Comparison of ENCODE assay signal across 28 cellular contexts in genomic region chr4:105831189-105831588, GRCh38.
DNase-seq lines count a peak whose midpoint lies in the region; FAIRE-seq and TF ChIP-seq lines count a peak whose summit lies in the region.
"Had no signal": no experiment of that assay in that cellular context is flagged by ENCODE, and none has a peak within 500 bp of the region (broad histone marks: within the 10 kb centered on the region; RNA-seq: fewer than 3 reads in every experiment).

No MANE protein-coding gene starts in this region.

- H3K27ac Mint-ChIP-seq in endodermal cell = peak overlapping the region; percentile 48
- peak overlapping the region; percentile 16 for H3K27ac Mint-ChIP-seq in neural crest cell (ENCODE audit: unreplicated experiment)
- peak overlapping the region; percentile 90 for H3K27ac Mint-ChIP-seq in progenitor cell of endocrine pancreas
- no peak overlapping the region for H3K27ac Mint-ChIP-seq in activated T-helper 2 cell treated with anti-CD3 and anti-CD28 coated beads, Interferon-gamma antibody, Interleukin-2, Interleukin-4, amounts not matched to agents 10 μg/mL and 5 μg/mL and 100 μg/mL, durations not matched to agents 14 hours and 24 hours and 36 hours
- H3K27ac Mint-ChIP-seq: CD14-positive monocyte; CD4-positive, alpha-beta memory T cell; CD4-positive, CD25-positive, alpha-beta regulatory T cell; CD8-positive, alpha-beta memory T cell had no signal

- no peak overlapping the region for H3K27ac ChIP-seq in endodermal cell (ENCODE audit: low read depth, low read length)
- H3K27ac ChIP-seq: BLaER1 had no signal

- H3K27me3 ChIP-seq in endodermal cell (ENCODE audit: control insufficient read depth, insufficient read depth, low read length, poor library complexity, severe bottlenecking) = no peaks in the 10 kb centered on the region
- H3K27me3 ChIP-seq: BE2C, BLaER1 had no signal

- H3K9me3 Mint-ChIP-seq in endodermal cell (peaks cover 6% of the 10 kb centered on the region), neural crest cell (no peaks in the 10 kb centered on the region), progenitor cell of endocrine pancreas (ENCODE audit: low read depth) (peaks cover 6% of the 10 kb centered on the region)
- H3K9me3 Mint-ChIP-seq in activated T-helper 2 cell treated with anti-CD3 and anti-CD28 coated beads, Interferon-gamma antibody, Interleukin-2, Interleukin-4, amounts not matched to agents 10 μg/mL and 5 μg/mL and 100 μg/mL, durations not matched to agents 14 hours and 24 hours and 36 hours = no peaks in the 10 kb centered on the region
- H3K9me3 Mint-ChIP-seq: CD8-positive, alpha-beta memory T cell had no signal

- no peak overlapping the region for H3K9ac ChIP-seq in endodermal cell (ENCODE audit: extremely low read depth, low read length, poor library complexity, severe bottlenecking)
- H3K9ac ChIP-seq: BLaER1 had no signal

- FAIRE-seq in GM12892 (lab: Jason Lieb, UNC) = no peak
- FAIRE-seq: A204.1, GM12878, GM19239 had no signal

- H3K4me1 ChIP-seq in endodermal cell (ENCODE audit: control insufficient read depth, insufficient read depth, low read length) = no peaks in the 10 kb centered on the region
- H3K4me1 ChIP-seq: BE2C, BLaER1 had no signal

- TF ChIP-seq POLR2A in GM12892 (IDR thresholded peaks at IDR 0.05; ENCODE audit: low read depth, low read length) = no peak

- peaks cover 12% of the 10 kb centered on the region for H3K36me3 ChIP-seq in endodermal cell (ENCODE audit: control insufficient read depth, insufficient read depth, low read length)
- H3K36me3 ChIP-seq: BE2C had no signal

- intact Hi-C loops in activated T-helper 2 cell treated with anti-CD3 and anti-CD28 coated beads, Interferon-gamma antibody, Interleukin-2, Interleukin-4, amounts not matched to agents 10 μg/mL and 5 μg/mL and 100 μg/mL, durations not matched to agents 14 hours and 24 hours and 36 hours (cut with micrococcal nuclease) = no loop called here

- H3K27me3 Mint-ChIP-seq in endodermal cell (ENCODE audit: insufficient read depth) = no peaks in the 10 kb centered on the region
- H3K27me3 Mint-ChIP-seq in neural crest cell (ENCODE audit: low read depth) = no peaks in the 10 kb centered on the region
- H3K27me3 Mint-ChIP-seq in progenitor cell of endocrine pancreas = no peaks in the 10 kb centered on the region
- H3K27me3 Mint-ChIP-seq in activated T-helper 2 cell treated with anti-CD3 and anti-CD28 coated beads, Interferon-gamma antibody, Interleukin-2, Interleukin-4, amounts not matched to agents 10 μg/mL and 5 μg/mL and 100 μg/mL, durations not matched to agents 14 hours and 24 hours and 36 hours (ENCODE audit: low read depth) = no peaks in the 10 kb centered on the region
- H3K27me3 Mint-ChIP-seq: CD4-positive, alpha-beta memory T cell; CD4-positive, CD25-positive, alpha-beta regulatory T cell; CD8-positive, alpha-beta memory T cell had no signal

- H3K4me1 Mint-ChIP-seq in endodermal cell = no peaks in the 10 kb centered on the region
- peaks cover 11% of the 10 kb centered on the region for H3K4me1 Mint-ChIP-seq in neural crest cell
- H3K4me1 Mint-ChIP-seq in progenitor cell of endocrine pancreas (ENCODE audit: low read depth) = peaks cover 13% of the 10 kb centered on the region
- no peaks in the 10 kb centered on the region for H3K4me1 Mint-ChIP-seq in activated T-helper 2 cell treated with anti-CD3 and anti-CD28 coated beads, Interferon-gamma antibody, Interleukin-2, Interleukin-4, amounts not matched to agents 10 μg/mL and 5 μg/mL and 100 μg/mL, durations not matched to agents 14 hours and 24 hours and 36 hours (ENCODE audit: low read depth)
- H3K4me1 Mint-ChIP-seq: CD14-positive monocyte; CD4-positive, alpha-beta memory T cell; CD4-positive, CD25-positive, alpha-beta regulatory T cell; CD8-positive, alpha-beta memory T cell had no signal

- TF ChIP-seq CTCF in endodermal cell (conservative IDR thresholded peaks at IDR 0.05) = no peak
- no peak for TF ChIP-seq CTCF in neural crest cell (conservative IDR thresholded peaks at IDR 0.05)
- no peak for TF ChIP-seq CTCF in progenitor cell of endocrine pancreas (IDR thresholded peaks at IDR 0.05; ENCODE audit: unreplicated experiment)

- DNase-seq in HuH-7.5 (ENCODE audit: low spot score) (peak; percentile 6), endodermal cell (no peak), neural crest cell (ENCODE audit: low read depth, low spot score) (no peak), progenitor cell of endocrine pancreas (ENCODE audit: low spot score, unreplicated experiment) (no peak), GM12892 (ENCODE audit: insufficient read length) (no peak), dedifferentiated amniotic fluid mesenchymal stem cell (ENCODE audit: extremely low spot score) (no peak)
- DNase-seq in activated T-helper 2 cell treated with anti-CD3 and anti-CD28 coated beads, Interferon-gamma antibody, Interleukin-2, Interleukin-4, amounts not matched to agents 10 μg/mL and 5 μg/mL and 100 μg/mL, durations not matched to agents 14 hours and 24 hours and 36 hours (ENCODE audit: low spot score) = no peak
- no peak for DNase-seq in stimulated activated naive CD4-positive, alpha-beta T cell treated with Interleukin-2 at 50 U/mL for 16 hours (lab: John Stamatoyannopoulos, UW)
- DNase-seq: 8988T; ACHN; BE2C; C1 segment of cervical spinal cord; CD4-positive, alpha-beta memory T cell; CD4-positive, CD25-positive, alpha-beta regulatory T cell; CD8-positive, alpha-beta memory T cell; COR-L47; DMS 273 treated with DMSO at 0.1 percent for 48 hours; DMS153; DMS53; DMS79; DND-41; EL; GDM1 had no signal

- no peak overlapping the region for H3K4me3 Mint-ChIP-seq in endodermal cell
- no peak overlapping the region for H3K4me3 Mint-ChIP-seq in neural crest cell
- peak overlapping the region; percentile 34 for H3K4me3 Mint-ChIP-seq in progenitor cell of endocrine pancreas (ENCODE audit: low read depth)
- no peak overlapping the region for H3K4me3 Mint-ChIP-seq in activated T-helper 2 cell treated with anti-CD3 and anti-CD28 coated beads, Interferon-gamma antibody, Interleukin-2, Interleukin-4, amounts not matched to agents 10 μg/mL and 5 μg/mL and 100 μg/mL, durations not matched to agents 14 hours and 24 hours and 36 hours (ENCODE audit: low read depth)
- H3K4me3 Mint-ChIP-seq: CD14-positive monocyte; CD4-positive, alpha-beta memory T cell; CD4-positive, CD25-positive, alpha-beta regulatory T cell; CD8-positive, alpha-beta memory T cell had no signal

- H3K36me3 Mint-ChIP-seq in endodermal cell (ENCODE audit: low read depth) (peaks cover 26% of the 10 kb centered on the region), neural crest cell (ENCODE audit: low read depth) (peaks cover 18% of the 10 kb centered on the region), progenitor cell of endocrine pancreas (ENCODE audit: insufficient read depth) (peaks cover 14% of the 10 kb centered on the region)
- no peaks in the 10 kb centered on the region for H3K36me3 Mint-ChIP-seq in activated T-helper 2 cell treated with anti-CD3 and anti-CD28 coated beads, Interferon-gamma antibody, Interleukin-2, Interleukin-4, amounts not matched to agents 10 μg/mL and 5 μg/mL and 100 μg/mL, durations not matched to agents 14 hours and 24 hours and 36 hours (ENCODE audit: low read depth)

- 96% methylated on average over 2 of the region's 2 CpGs; no CpG with 5 or more reads in 1 of the 2 experiments for WGBS in endodermal cell (ENCODE audit: insufficient coverage in 1 of 2, insufficient read length in 1 of 2), 2 experiments

- H3K9me3 ChIP-seq in endodermal cell (ENCODE audit: control insufficient read depth, low read length) = peaks cover 7% of the 10 kb centered on the region
- H3K9me3 ChIP-seq: BE2C had no signal

- no peak overlapping the region for H3K4me3 ChIP-seq in endodermal cell (ENCODE audit: low read length)
- H3K4me3 ChIP-seq: BLaER1, GM12878 had no signal
